10 cellular contexts compared by ENCODE assay signal in genomic region chr4:114597410-114598115, GRCh38. TPM values are rescaled to one million over a fixed set of nuclear protein-coding genes. Genes with fewer than 3 reads are reported as not detected.
DNase-seq lines count a peak whose midpoint lies in the region; ATAC-seq, FAIRE-seq and TF ChIP-seq lines count a peak whose summit lies in the region.
"Had no signal": no experiment of that assay in that cellular context is flagged by ENCODE, and none has a peak within 500 bp of the region (broad histone marks: within the 10 kb centered on the region; RNA-seq: fewer than 3 reads in every experiment).

No MANE protein-coding gene starts in this region.

- TF ChIP-seq CTCF in OCI-LY7 (conservative IDR thresholded peaks at IDR 0.05; ENCODE audit: low read length) (no peak), endothelial cell (IDR thresholded peaks at IDR 0.05; ENCODE audit: unreplicated experiment) (no peak), pancreas (IDR thresholded peaks at IDR 0.05) (no peak), vagina (IDR thresholded peaks at IDR 0.05) (no peak)

- H2AFZ ChIP-seq in OCI-LY7 (ENCODE audit: low read length), result peak overlapping the region; percentile 70

- TF ChIP-seq POLR2A in vagina (IDR thresholded peaks at IDR 0.05), result no peak

- DNase-seq in G401 (ENCODE audit: low spot score), result peak; percentile 82
- DNase-seq in OCI-LY7 (ENCODE audit: low spot score), result no peak
- no peak for DNase-seq in endothelial cell (ENCODE audit: low spot score)
- peak in 5 of 6 donors; percentile 41 to 63 (median 51) for DNase-seq in pancreas
- no peak for DNase-seq in vagina (ENCODE audit: extremely low spot score in 2 of 2)
- DNase-seq in hepatic stellate cell (ENCODE audit: low spot score), result no peak
- DNase-seq in effector CD8-positive, alpha-beta T cell (lab: John Stamatoyannopoulos, UW), result no peak

- no peaks in the 10 kb centered on the region for H3K9me2 ChIP-seq in OCI-LY7 (ENCODE audit: insufficient read depth, low read length)

- peak; percentile 17 to 50 (median 29) for ATAC-seq in pancreas
- ATAC-seq in HG02678 (IDR thresholded peaks at IDR 0.05; ENCODE audit: unreplicated experiment), result no peak

- peaks cover 7% of the 10 kb centered on the region for H3K4me1 Mint-ChIP-seq in endothelial cell (ENCODE audit: unreplicated experiment)

- FAIRE-seq in pancreas (lab: Jason Lieb, UNC), result no peak

- H3K27ac Mint-ChIP-seq in endothelial cell (ENCODE audit: unreplicated experiment), result no peak overlapping the region

- in situ Hi-C loops in G401 (cut with HindIII; ENCODE audit: low sequenced_read_pairs), result no loop called here

- H3K4me2 ChIP-seq in OCI-LY7 (ENCODE audit: low read length), result peak overlapping the region; percentile 84

- H3K27me3 Mint-ChIP-seq in endothelial cell (ENCODE audit: unreplicated experiment), result no peaks in the 10 kb centered on the region

- H3K4me3 ChIP-seq in OCI-LY7 (ENCODE audit: low read depth, low read length, poor library complexity, severe bottlenecking) (peak overlapping the region; percentile 93), pancreas (peak overlapping the region; percentile 43 to 63 (median 60)), vagina (peak overlapping the region in 1 of 2 donors; percentile 47)

- 31 to 32% methylated on average over 17 of the region's 17 CpGs for WGBS in pancreas, 2 donors

- H3K36me3 ChIP-seq in OCI-LY7 (ENCODE audit: insufficient read depth, low read length) (no peaks in the 10 kb centered on the region), pancreas (no peaks in the 10 kb centered on the region), vagina (no peaks in the 10 kb centered on the region)

- CTCF ChIA-PET in OCI-LY7 (lab: Charles Lee; ENCODE audit: unreplicated experiment), result no interaction called here

- H4K20me1 ChIP-seq in OCI-LY7 (ENCODE audit: insufficient read depth, low read length), result peaks cover 5% of the 10 kb centered on the region; the same call in 1 of the 2 replicates

- peaks cover 7% of the 10 kb centered on the region for H3K36me3 Mint-ChIP-seq in endothelial cell (ENCODE audit: low read depth, unreplicated experiment)

- intact Hi-C loops in OCI-LY7 (cut with micrococcal nuclease; ENCODE audit: unreplicated experiment), result no loop called here
- intact Hi-C loops in pancreas (cut with DNase I), result no loop called here
- intact Hi-C loops in vagina (cut with DNase I), result no loop called here

- POLR2A ChIA-PET in OCI-LY7 (lab: Charles Lee), result interaction anchor here (0.5 to 0.6 kb wide), 2 partner anchors 28 to 71 kb away, joined by 3 read pairs; no protein-coding TSS in a partner anchor

- TSS peak; percentile 70 for BruUV-seq in OCI-LY7 (replicated peaks; lab: Mats Ljungman, UMichigan)

- peaks cover 25% of the 10 kb centered on the region for H3K4me1 ChIP-seq in OCI-LY7 (ENCODE audit: insufficient read depth, low read length, poor library complexity, severe bottlenecking)
- peaks cover 0 to 12% (median 7%) of the 10 kb centered on the region in 3 donors for H3K4me1 ChIP-seq in pancreas
- H3K4me1 ChIP-seq in vagina, result peaks cover 18% of the 10 kb centered on the region

- H3K27me3 ChIP-seq in pancreas, result no peaks in the 10 kb centered on the region
- no peaks in the 10 kb centered on the region for H3K27me3 ChIP-seq in vagina

- H3K27ac ChIP-seq in OCI-LY7 (ENCODE audit: low read depth, low read length, poor library complexity, severe bottlenecking), result no peak overlapping the region
- peak overlapping the region in 3 of 4 donors; percentile 57 to 83 (median 81) for H3K27ac ChIP-seq in pancreas
- no peak overlapping the region for H3K27ac ChIP-seq in vagina

- peaks cover 32% of the 10 kb centered on the region for H3K79me2 ChIP-seq in OCI-LY7 (ENCODE audit: insufficient read depth, low read depth, low read length)

- no peaks in the 10 kb centered on the region for H3K9me3 ChIP-seq in OCI-LY7 (ENCODE audit: low read length)
- H3K9me3 ChIP-seq in pancreas, result no peaks in the 10 kb centered on the region
- no peaks in the 10 kb centered on the region for H3K9me3 ChIP-seq in vagina

- H3K4me3 Mint-ChIP-seq in endothelial cell (ENCODE audit: unreplicated experiment), result peak overlapping the region; percentile 89

- H3K9me3 Mint-ChIP-seq in endothelial cell (ENCODE audit: unreplicated experiment), result peaks cover 7% of the 10 kb centered on the region

RNA-seq across cellular contexts. Expression of gene UGT8, which starts 1.0 kb away (rescaled TPM):
- total RNA-seq in G401 (2014; rRNA removed; shearing (Covaris generic)), result not detected in 2 replicates
- total RNA-seq in OCI-LY7 (2014; rRNA removed; shearing (Covaris generic)), result 17.5 and 19.0 TPM in 2 replicates
- total RNA-seq in OCI-LY7 (2022) (18.5 and 20.7 TPM in 2 replicates), endothelial cell (ENCODE audit: unreplicated experiment) (4.1 TPM), pancreas (1 to 10 TPM; 5.1 to 9.6 (median 6.1) TPM), vagina (0.25 TPM)
- 1 to 10 TPM; 1.5 to 4.9 TPM for polyA plus RNA-seq in pancreas
- total RNA-seq: liver, subcutaneous adipose tissue had no signal
- polyA plus RNA-seq: liver had no signal

Comparison
In these comparisons a context has a peak if more than half of its experiments do, and no peak if none do; other contexts are left out.
1. DNase-seq: peak in G401 (single experiment) and pancreas (5 of 6); none in OCI-LY7 (single experiment), endothelial cell (single experiment), vagina (0 of 2), hepatic stellate cell (single experiment) and effector CD8-positive, alpha-beta T cell (single experiment).
2. H3K27ac ChIP-seq: peak in pancreas (3 of 4); none in OCI-LY7 (single experiment) and vagina (single experiment).